ENCODE assay signal across 6 cellular contexts in genomic region chr19:10568444-10568825, GRCh38. TPM values are rescaled to one million over a fixed set of nuclear protein-coding genes. Genes with fewer than 3 reads are reported as not detected.
DNase-seq lines count a peak whose midpoint lies in the region; ATAC-seq and TF ChIP-seq lines count a peak whose summit lies in the region.

No MANE protein-coding gene starts in this region.

- H3K9ac ChIP-seq in iPS-18a (ENCODE audit: low read length) = peak overlapping the region; percentile 27

- H3K4me1 ChIP-seq in BE2C = peaks cover 5% of the 10 kb centered on the region
- peaks cover 9% of the 10 kb centered on the region for H3K4me1 ChIP-seq in iPS-18a (ENCODE audit: control insufficient read depth, low read depth, low read length)
- H3K4me1 ChIP-seq in testis = peaks cover 27% of the 10 kb centered on the region

- H3K9me3 ChIP-seq in BE2C (no peaks in the 10 kb centered on the region), iPS-18a (ENCODE audit: control insufficient read depth, low read depth, low read length) (no peaks in the 10 kb centered on the region), testis (no peaks in the 10 kb centered on the region)

- no peak for TF ChIP-seq CTCF in BE2C (IDR thresholded peaks at IDR 0.05; ENCODE audit: low read depth, low read length)
- no peak for TF ChIP-seq CTCF in HFF-Myc (IDR thresholded peaks at IDR 0.05; ENCODE audit: low read depth, low read length, missing control alignments)
- TF ChIP-seq CTCF in testis (IDR thresholded peaks at IDR 0.05) = no peak

- peaks cover 3% of the 10 kb centered on the region; the same call in 1 of the 2 replicates for H3K36me3 ChIP-seq in BE2C
- no peaks in the 10 kb centered on the region for H3K36me3 ChIP-seq in iPS-18a (ENCODE audit: control insufficient read depth, low read depth, low read length)
- H3K36me3 ChIP-seq in testis (ENCODE audit: low read depth, missing control alignments) = no peaks in the 10 kb centered on the region

- intact Hi-C loops in testis (cut with DNase I; ENCODE audit: low total_unique reads) = no loop called here

- ATAC-seq in HG02588 (IDR thresholded peaks at IDR 0.05; ENCODE audit: unreplicated experiment) = no peak

- H3K27ac ChIP-seq in iPS-18a (ENCODE audit: low read length) (no peak overlapping the region), testis (peak overlapping the region; percentile 50 to 74)

- TF ChIP-seq POLR2A in testis (IDR thresholded peaks at IDR 0.05) = no peak

- peak overlapping the region; percentile 63 for H3K4me3 ChIP-seq in BE2C (ENCODE audit: low read depth, low read length)
- H3K4me3 ChIP-seq in HFF-Myc (replicated peaks; ENCODE audit: low read depth, low read length) = peak overlapping the region; percentile 51
- H3K4me3 ChIP-seq in iPS-18a (ENCODE audit: low read length) = peak overlapping the region; percentile 55
- peak overlapping the region; percentile 67 to 76 for H3K4me3 ChIP-seq in testis

- H3K27me3 ChIP-seq in BE2C = no peaks in the 10 kb centered on the region
- peaks cover 18% of the 10 kb centered on the region for H3K27me3 ChIP-seq in iPS-18a (ENCODE audit: control insufficient read depth, insufficient read depth, low read length)
- no peaks in the 10 kb centered on the region for H3K27me3 ChIP-seq in testis

- 0% methylated on average over 6 to 21 of the region's 49 CpGs for WGBS in testis, 2 donors

- DNase-seq in BE2C (no peak), HFF-Myc (ENCODE audit: extremely low read depth, low read depth) (no peak), testis (no peak)
- peak; percentile 78 for DNase-seq in activated CD4-positive, alpha-beta T cell treated with anti-CD3 and anti-CD28 coated beads for 48 hours

RNA-seq across cellular contexts. Expression of gene CDKN2D, which starts 0.3 kb away (rescaled TPM):
- polyA plus RNA-seq in BE2C (2012; ENCODE audit: insufficient read depth, insufficient read length, low read depth) = 15.5 TPM
- 10 to 100 TPM; 30.6 to 37.2 TPM for total RNA-seq in testis
- 57.7 TPM for polyA plus RNA-seq in testis (ENCODE audit: insufficient read depth, low read depth, low replicate concordance)

RNA-seq across cellular contexts. Expression of gene KRI1, which starts 2.6 kb away (rescaled TPM):
- polyA plus RNA-seq in BE2C (2012; ENCODE audit: insufficient read depth, insufficient read length, low read depth) = 97.7 TPM
- 10 to 100 TPM; 33.7 to 34.6 TPM for total RNA-seq in testis
- 48.3 TPM for polyA plus RNA-seq in testis (ENCODE audit: insufficient read depth, low read depth, low replicate concordance)

RNA-seq across cellular contexts. Expression of gene AP1M2, which starts 18.7 kb away (rescaled TPM):
- not detected for polyA plus RNA-seq in BE2C (2012; ENCODE audit: insufficient read depth, insufficient read length, low read depth)
- total RNA-seq in testis = 1 to 10 TPM; 6.9 to 7.7 TPM
- 23.3 TPM for polyA plus RNA-seq in testis (ENCODE audit: insufficient read depth, low read depth, low replicate concordance)

RNA-seq across cellular contexts. Expression of gene ATG4D, which starts 24.7 kb away (rescaled TPM):
- 144 TPM for polyA plus RNA-seq in BE2C (2012; ENCODE audit: insufficient read depth, insufficient read length, low read depth)
- 10 to 100 TPM; 80.5 to 97.1 TPM for total RNA-seq in testis
- polyA plus RNA-seq in testis (ENCODE audit: insufficient read depth, low read depth, low replicate concordance) = 167 TPM

RNA-seq across cellular contexts. Expression of gene S1PR5, which starts 51.2 kb away (rescaled TPM):
- polyA plus RNA-seq in BE2C (2012; ENCODE audit: insufficient read depth, insufficient read length, low read depth) = not detected
- under 1 TPM; 0.12 to 0.31 TPM for total RNA-seq in testis
- 0.61 TPM for polyA plus RNA-seq in testis (ENCODE audit: insufficient read depth, low read depth, low replicate concordance)
